ENCODE assay signal across 8 cellular contexts in the genomic region with DNA sequence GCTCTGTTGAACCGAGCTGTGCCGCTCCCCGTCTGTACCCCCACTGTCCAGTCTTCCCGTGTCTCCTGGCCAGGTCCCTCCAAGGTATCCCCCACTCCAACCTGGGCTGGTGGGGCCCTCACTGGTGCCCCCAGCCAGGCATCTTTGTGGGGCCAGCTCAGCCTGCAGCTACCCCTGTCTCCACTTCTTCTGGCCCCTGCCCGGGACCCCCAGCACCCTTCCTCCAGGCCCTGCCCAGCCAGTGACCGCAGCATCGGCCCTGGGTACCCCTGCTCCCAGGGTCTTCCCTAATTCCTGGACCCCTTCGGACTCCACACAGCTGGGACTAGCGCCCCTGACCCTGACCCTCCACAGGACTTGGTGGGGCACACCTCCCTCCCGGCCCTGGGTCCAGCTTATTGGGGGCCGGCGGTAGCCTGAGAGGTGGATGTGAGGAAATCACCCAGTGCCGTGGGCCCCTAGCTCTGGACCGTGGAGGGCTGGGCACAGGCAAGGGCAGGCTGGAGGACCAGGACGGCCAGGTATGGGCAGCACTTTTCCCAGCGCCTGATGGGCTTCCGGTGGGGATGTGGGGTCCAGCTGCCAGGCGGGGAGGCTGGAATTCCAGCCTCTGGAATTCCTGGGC. TPM values are rescaled to one million over a fixed set of nuclear protein-coding genes. Genes with fewer than 3 reads are reported as not detected.
DNase-seq lines count a peak whose midpoint lies in the region; ATAC-seq and TF ChIP-seq lines count a peak whose summit lies in the region.

No MANE protein-coding gene starts in this region.

- H3K36me3 ChIP-seq in colonic mucosa (no peaks in the 10 kb centered on the region), aorta (ENCODE audit: control insufficient read depth in 1 of 2, insufficient read depth in 2 of 2, low read length in 1 of 2) (no peaks in the 10 kb centered on the region)

- POLR2A ChIA-PET in naive thymus-derived CD8-positive, alpha-beta T cell (lab: Charles Lee), result interaction anchor here (0.8 to 7.0 kb wide), 5 partner anchors 8 to 421 kb away, joined by 3 to 165 read pairs (median 3); a partner anchor contains a TSS

- ATAC-seq in stimulated activated naive CD8-positive, alpha-beta T cell treated with anti-CD3 and anti-CD28 coated beads, Interleukin-15, Interleukin-2, amounts not matched to agents 100 U/mL and 50 U/mL, for 24 hours, result no peak
- no peak for ATAC-seq in naive thymus-derived CD8-positive, alpha-beta T cell
- no peak for ATAC-seq in aorta (ENCODE audit: low FRiP score)
- ATAC-seq in GM18868 (IDR thresholded peaks at IDR 0.05; ENCODE audit: unreplicated experiment), result no peak
- ATAC-seq in HG03439 (IDR thresholded peaks at IDR 0.05; ENCODE audit: unreplicated experiment), result no peak

- intact Hi-C loops in colonic mucosa (cut with DNase I), result no loop called here
- intact Hi-C loops in aorta (cut with DNase I), result loop anchor here (10.0 kb wide), 2 partner anchors 388 to 1758 kb away; no protein-coding TSS in a partner anchor
- intact Hi-C loops in lower leg skin (cut with DNase I; ENCODE audit: low total_unique reads), result no loop called here

- peaks cover 51% of the 10 kb centered on the region for H3K4me1 Mint-ChIP-seq in stimulated activated naive CD8-positive, alpha-beta T cell treated with anti-CD3 and anti-CD28 coated beads, Interleukin-15, Interleukin-2, amounts not matched to agents 100 ng/mL and 50 ng/mL, for 24 hours (ENCODE audit: low read depth)
- peaks cover 29 to 68% (median 59%) of the 10 kb centered on the region in 4 donors for H3K4me1 Mint-ChIP-seq in naive thymus-derived CD8-positive, alpha-beta T cell

- peaks cover 3% of the 10 kb centered on the region for H3K27me3 Mint-ChIP-seq in stimulated activated naive CD8-positive, alpha-beta T cell treated with anti-CD3 and anti-CD28 coated beads, Interleukin-15, Interleukin-2, amounts not matched to agents 100 ng/mL and 50 ng/mL, for 24 hours
- H3K27me3 Mint-ChIP-seq in naive thymus-derived CD8-positive, alpha-beta T cell, result no peaks in the 10 kb centered on the region

- H3K36me3 Mint-ChIP-seq in stimulated activated naive CD8-positive, alpha-beta T cell treated with anti-CD3 and anti-CD28 coated beads, Interleukin-15, Interleukin-2, amounts not matched to agents 100 ng/mL and 50 ng/mL, for 24 hours (ENCODE audit: low read depth), result no peaks in the 10 kb centered on the region
- H3K36me3 Mint-ChIP-seq in naive thymus-derived CD8-positive, alpha-beta T cell, result no peaks in the 10 kb centered on the region

- peak overlapping the region; percentile 77 for H3K4me3 Mint-ChIP-seq in stimulated activated naive CD8-positive, alpha-beta T cell treated with anti-CD3 and anti-CD28 coated beads, Interleukin-15, Interleukin-2, amounts not matched to agents 100 ng/mL and 50 ng/mL, for 24 hours
- H3K4me3 Mint-ChIP-seq in naive thymus-derived CD8-positive, alpha-beta T cell, result peak overlapping the region in 9 of 10 donors; percentile 74 to 89 (median 83)

- no peaks in the 10 kb centered on the region for H3K9me3 Mint-ChIP-seq in stimulated activated naive CD8-positive, alpha-beta T cell treated with anti-CD3 and anti-CD28 coated beads, Interleukin-15, Interleukin-2, amounts not matched to agents 100 ng/mL and 50 ng/mL, for 24 hours
- peaks cover 0 to under 1% (median 0%) of the 10 kb centered on the region in 9 donors for H3K9me3 Mint-ChIP-seq in naive thymus-derived CD8-positive, alpha-beta T cell

- H3K4me3 ChIP-seq in colonic mucosa, result no peak overlapping the region
- no peak overlapping the region for H3K4me3 ChIP-seq in aorta (ENCODE audit: low read length in 2 of 2)
- no peak overlapping the region for H3K4me3 ChIP-seq in lower leg skin (ENCODE audit: low read depth, poor library complexity, severe bottlenecking)

- peak overlapping the region; percentile 90 for H3K27ac ChIP-seq in colonic mucosa
- peak overlapping the region; percentile 69 to 99 for H3K27ac ChIP-seq in aorta (ENCODE audit: low read depth in 1 of 2, low read length in 2 of 2)

- TF ChIP-seq POLR2A in lower leg skin (IDR thresholded peaks at IDR 0.05), result no peak

- no peak for TF ChIP-seq CTCF in colonic mucosa (IDR thresholded peaks at IDR 0.05)
- TF ChIP-seq CTCF in lower leg skin (IDR thresholded peaks at IDR 0.05), result no peak

- H3K9ac ChIP-seq in colonic mucosa (ENCODE audit: low read depth in 2 of 2, low read length in 2 of 2), result peak overlapping the region; percentile 69 to 79

- H3K4me1 ChIP-seq in colonic mucosa (peaks cover 28% of the 10 kb centered on the region), aorta (ENCODE audit: control insufficient read depth in 1 of 2, insufficient read depth in 2 of 2, low read length in 2 of 2) (peaks cover 0 to 2% of the 10 kb centered on the region in 2 donors)

- no peak for DNase-seq in stimulated activated naive CD8-positive, alpha-beta T cell treated with anti-CD3 and anti-CD28 coated beads, Interleukin-15, Interleukin-2, amounts not matched to agents 100 U/mL and 50 U/mL, for 24 hours
- DNase-seq in colonic mucosa (no peak), aorta (no peak), lower leg skin (ENCODE audit: low spot score in 2 of 2) (no peak)
- DNase-seq in naive thymus-derived CD8-positive, alpha-beta T cell, result no peak

- peaks cover 36% of the 10 kb centered on the region for H3K27me3 ChIP-seq in colonic mucosa
- H3K27me3 ChIP-seq in aorta (ENCODE audit: control insufficient read depth in 1 of 2, insufficient read depth in 2 of 2, low read length in 1 of 2), result no peaks in the 10 kb centered on the region

- WGBS in aorta, 2 donors, result 39 to 41% methylated on average over 17 to 18 of the region's 18 CpGs
- 54% methylated on average over 14 to 16 of the region's 18 CpGs for WGBS in lower leg skin, 2 donors

- H3K9me3 ChIP-seq in colonic mucosa (no peaks in the 10 kb centered on the region), aorta (ENCODE audit: control insufficient read depth, low read length) (no peaks in the 10 kb centered on the region)

- peak overlapping the region; percentile 95 for H3K27ac Mint-ChIP-seq in stimulated activated naive CD8-positive, alpha-beta T cell treated with anti-CD3 and anti-CD28 coated beads, Interleukin-15, Interleukin-2, amounts not matched to agents 100 ng/mL and 50 ng/mL, for 24 hours
- H3K27ac Mint-ChIP-seq in naive thymus-derived CD8-positive, alpha-beta T cell, result peak overlapping the region; percentile 96 to 100 (median 100)

RNA-seq across cellular contexts. Expression of a gene that starts 4.1 kb away (rescaled TPM):
- 100 to 1,000 TPM in 1 of 2 donors, 10 to 100 TPM in 1; 97.1 to 220 TPM for total RNA-seq in colonic mucosa
- 10 to 100 TPM; 96.5 to 98.1 TPM for total RNA-seq in naive thymus-derived CD8-positive, alpha-beta T cell
- polyA plus RNA-seq in naive thymus-derived CD8-positive, alpha-beta T cell, result 100 to 1,000 TPM; 342 to 784 (median 530) TPM
- total RNA-seq in aorta, result 100 to 1,000 TPM; 229 to 236 TPM
- 1,000 to 10,000 TPM in 1 of 2 donors, 100 to 1,000 TPM in 1; 740 to 1,123 TPM for polyA plus RNA-seq in aorta
- total RNA-seq in lower leg skin, result 100 to 1,000 TPM in 1 of 4 donors, 10 to 100 TPM in 3; 13.1 to 103 (median 63.2) TPM

RNA-seq across cellular contexts. Expression of a gene that starts 8.0 kb away (rescaled TPM):
- 10 to 100 TPM; 11.3 to 20.3 TPM for total RNA-seq in colonic mucosa
- 1 to 10 TPM; 2.2 to 2.3 TPM for total RNA-seq in naive thymus-derived CD8-positive, alpha-beta T cell
- 10 to 100 TPM; 21.1 to 86.9 (median 28.3) TPM for polyA plus RNA-seq in naive thymus-derived CD8-positive, alpha-beta T cell
- 100 to 1,000 TPM; 267 to 352 TPM for total RNA-seq in aorta
- 100 to 1,000 TPM; 432 to 698 TPM for polyA plus RNA-seq in aorta
- total RNA-seq in lower leg skin, result 100 to 1,000 TPM; 103 to 203 (median 141) TPM

RNA-seq across cellular contexts. Expression of a gene that starts 8.4 kb away (rescaled TPM):
- total RNA-seq in colonic mucosa, result 10 to 100 TPM; 15.0 to 55.7 TPM
- 10 to 100 TPM; 22.2 to 25.0 TPM for total RNA-seq in naive thymus-derived CD8-positive, alpha-beta T cell
- 10 to 100 TPM in 1 of 3 donors, 1 to 10 TPM in 2; 7.2 to 10.1 (median 7.6) TPM for polyA plus RNA-seq in naive thymus-derived CD8-positive, alpha-beta T cell
- 10 to 100 TPM in 1 of 2 donors, 1 to 10 TPM in 1; 8.6 to 30.5 TPM for total RNA-seq in aorta
- polyA plus RNA-seq in aorta, result 10 to 100 TPM in 1 of 2 donors, 1 to 10 TPM in 1; 9.6 to 33.8 TPM
- 10 to 100 TPM in 1 of 4 donors, 1 to 10 TPM in 3; 2.8 to 16.9 (median 5.4) TPM for total RNA-seq in lower leg skin

RNA-seq across cellular contexts. Expression of a gene that starts 43.8 kb away (rescaled TPM):
- under 1 TPM; 0.82 TPM for total RNA-seq in colonic mucosa
- 1 to 10 TPM; 5.5 to 6.6 TPM for total RNA-seq in naive thymus-derived CD8-positive, alpha-beta T cell
- 1 to 10 TPM; 1.6 to 4.4 (median 4.3) TPM for polyA plus RNA-seq in naive thymus-derived CD8-positive, alpha-beta T cell
- 1 to 10 TPM; 1.9 to 7.5 TPM for total RNA-seq in aorta
- polyA plus RNA-seq in aorta, result 1 to 10 TPM in 1 of 2 donors, under 1 TPM in 1; 0.75 to 4.2 TPM
- total RNA-seq in lower leg skin, result 1 to 10 TPM in 3 of 4 donors, under 1 TPM in 1; 0.99 to 5.4 (median 4.0) TPM

Comparison
In these comparisons a context has a peak if more than half of its experiments do, and no peak if none do; other contexts are left out.
1. RNA of a gene that starts 8.0 kb away (total RNA-seq): 267 to 352 TPM in aorta and 103 to 203 TPM in lower leg skin; 11.3 to 20.3 TPM in colonic mucosa and 2.2 to 2.3 TPM in naive thymus-derived CD8-positive, alpha-beta T cell; every median in the first group is over 4 times any median in the second.
2. intact Hi-C loops: an anchor here in aorta (10.0 kb wide); none called in colonic mucosa and lower leg skin.